In genomic region chr20:54065601-54066038, GRCh38 we compare ENCODE assay signal across 18 cellular contexts. TPM values are rescaled to one million over a fixed set of nuclear protein-coding genes. Genes with fewer than 3 reads are reported as not detected.
"Had no signal": no experiment of that assay in that cellular context is flagged by ENCODE, and none has a peak within 500 bp of the region (broad histone marks: within the 10 kb centered on the region; RNA-seq: fewer than 3 reads in every experiment).

No MANE protein-coding gene starts in this region.

- DNase-seq: activated CD4-positive, alpha-beta T cell treated with anti-CD3 and anti-CD28 coated beads, Interleukin-2, amount 50 U/mL, for 4 hours; activated CD4-positive, CD25-positive, alpha-beta regulatory T cell treated with anti-CD3 and anti-CD28 coated beads, Interleukin-2, amount 50 U/mL, for 72 hours; activated naive CD4-positive, alpha-beta T cell; activated naive CD8-positive, alpha-beta T cell treated with anti-CD3 and anti-CD28 coated beads, Interleukin-2, amount 50 U/mL, for 24 hours; activated T-cell treated with anti-CD3 and anti-CD28 coated beads for 4 hours; aorta; effector memory CD4-positive, alpha-beta T cell; foreskin keratinocyte; glutamatergic neuron; left ventricle myocardium superior; mesenchymal stem cell; psoas muscle; right lobe of liver; stimulated activated naive CD8-positive, alpha-beta T cell treated with anti-CD3 and anti-CD28 coated beads, Interleukin-15, amount 100 ng/mL, for 72 hours; testis had no signal

- H3K4me3 ChIP-seq: psoas muscle, right lobe of liver, testis had no signal

- H3K9me3 Mint-ChIP-seq: activated naive CD8-positive, alpha-beta T cell treated with anti-CD3 and anti-CD28 coated beads, Interleukin-2, amount 50 U/mL, for 24 hours; dendritic cell treated with granulocyte-macrophage colony-stimulating factor and Interleukin-4, amounts not matched to agents 40 ng/mL and 50 ng/mL, for 4 days; natural killer cell treated with Interleukin-12 subunit alpha and Interleukin-12 subunit beta and Interleukin-15 and Interleukin-18, amount 100 ng/mL, for 72 hours; stimulated activated naive CD8-positive, alpha-beta T cell treated with anti-CD3 and anti-CD28 coated beads, Interleukin-15, amount 100 ng/mL, for 72 hours; T-helper 1 cell treated with Interleukin-12 subunit alpha and Interleukin-12 subunit beta and Interleukin-4 antibody, amounts not matched to agents 30 μg/mL and 1 μg/mL, for 36 hours had no signal

- H3K27me3 Mint-ChIP-seq: activated naive CD8-positive, alpha-beta T cell treated with anti-CD3 and anti-CD28 coated beads, Interleukin-2, amount 50 U/mL, for 24 hours; natural killer cell treated with Interleukin-12 subunit alpha and Interleukin-12 subunit beta and Interleukin-15 and Interleukin-18, amount 100 ng/mL, for 72 hours; stimulated activated naive CD8-positive, alpha-beta T cell treated with anti-CD3 and anti-CD28 coated beads, Interleukin-15, amount 100 ng/mL, for 72 hours had no signal

- H3K36me3 ChIP-seq: right lobe of liver had no signal

- H3K27ac Mint-ChIP-seq: activated naive CD8-positive, alpha-beta T cell treated with anti-CD3 and anti-CD28 coated beads, Interleukin-2, amount 50 U/mL, for 24 hours; dendritic cell treated with granulocyte-macrophage colony-stimulating factor and Interleukin-4, amounts not matched to agents 40 ng/mL and 50 ng/mL, for 4 days; stimulated activated naive CD8-positive, alpha-beta T cell treated with anti-CD3 and anti-CD28 coated beads, Interleukin-15, amount 100 ng/mL, for 72 hours; T-helper 1 cell treated with Interleukin-12 subunit alpha and Interleukin-12 subunit beta and Interleukin-4 antibody, amounts not matched to agents 30 μg/mL and 1 μg/mL, for 36 hours had no signal

- H3K36me3 Mint-ChIP-seq: natural killer cell treated with Interleukin-12 subunit alpha and Interleukin-12 subunit beta and Interleukin-15 and Interleukin-18, amount 100 ng/mL, for 72 hours had no signal

- H3K27ac ChIP-seq: foreskin keratinocyte, psoas muscle, right lobe of liver, testis had no signal

- H3K27me3 ChIP-seq: right lobe of liver, testis had no signal

- ATAC-seq: activated naive CD8-positive, alpha-beta T cell treated with anti-CD3 and anti-CD28 coated beads, Interleukin-2, amount 50 U/mL, for 24 hours; foreskin keratinocyte; left ventricle myocardium superior; natural killer cell treated with Interleukin-12 subunit alpha and Interleukin-12 subunit beta and Interleukin-15 and Interleukin-18, amount 100 ng/mL, for 72 hours; psoas muscle; right lobe of liver; stimulated activated naive CD8-positive, alpha-beta T cell treated with anti-CD3 and anti-CD28 coated beads, Interleukin-15, amount 100 ng/mL, for 72 hours had no signal

- H3K4me1 ChIP-seq: psoas muscle, testis had no signal

- H3K4me3 Mint-ChIP-seq: dendritic cell treated with granulocyte-macrophage colony-stimulating factor and Interleukin-4, amounts not matched to agents 40 ng/mL and 50 ng/mL, for 4 days; natural killer cell treated with Interleukin-12 subunit alpha and Interleukin-12 subunit beta and Interleukin-15 and Interleukin-18, amount 100 ng/mL, for 72 hours; T-helper 1 cell treated with Interleukin-12 subunit alpha and Interleukin-12 subunit beta and Interleukin-4 antibody, amounts not matched to agents 30 μg/mL and 1 μg/mL, for 36 hours had no signal

- H3K9me3 ChIP-seq: psoas muscle, right lobe of liver, testis had no signal

RNA-seq across cellular contexts. Expression of gene BCAS1, which starts 4.8 kb away (rescaled TPM):
- total RNA-seq: foreskin keratinocyte, left ventricle myocardium superior had no signal
- polyA plus RNA-seq: foreskin keratinocyte had no signal
